1 cellular context compared by ENCODE assay signal in genomic region chr19:51784109-51784785, GRCh38.
TF ChIP-seq lines count a peak whose summit lies in the region.

No MANE protein-coding gene starts in this region.

TF ChIP-seq in K562, 482 proteins besides CTCF, POLR2A, EP300 and RAD21 (continued from another document):
- no peak for TF ChIP-seq ZBTB5 (IDR thresholded peaks at IDR 0.05)
